Comparison of ENCODE assay signal across 1 cellular context in the genomic region with DNA sequence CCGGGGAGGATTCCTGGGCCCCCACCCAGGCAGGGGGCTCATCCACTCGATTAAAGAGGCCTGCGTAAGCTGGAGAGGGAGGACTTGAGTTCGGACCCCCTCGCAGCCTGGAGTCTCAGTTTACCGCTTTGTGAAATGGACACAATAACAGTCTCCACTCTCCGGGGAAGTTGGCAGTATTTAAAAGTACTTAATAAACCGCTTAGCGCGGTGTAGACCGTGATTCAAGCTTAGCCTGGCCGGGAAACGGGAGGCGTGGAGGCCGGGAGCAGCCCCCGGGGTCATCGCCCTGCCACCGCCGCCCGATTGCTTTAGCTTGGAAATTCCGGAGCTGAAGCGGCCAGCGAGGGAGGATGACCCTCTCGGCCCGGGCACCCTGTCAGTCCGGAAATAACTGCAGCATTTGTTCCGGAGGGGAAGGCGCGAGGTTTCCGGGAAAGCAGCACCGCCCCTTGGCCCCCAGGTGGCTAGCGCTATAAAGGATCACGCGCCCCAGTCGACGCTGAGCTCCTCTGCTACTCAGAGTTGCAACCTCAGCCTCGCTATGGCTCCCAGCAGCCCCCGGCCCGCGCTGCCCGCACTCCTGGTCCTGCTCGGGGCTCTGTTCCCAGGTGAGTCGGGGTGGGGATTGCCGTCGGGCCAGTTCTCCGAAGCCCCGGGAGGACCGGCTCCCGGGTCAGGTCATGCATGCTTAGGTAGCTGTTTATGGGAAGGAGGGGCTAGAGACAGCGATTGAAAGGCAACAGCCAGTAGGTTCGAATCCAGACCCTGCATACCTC.
TF ChIP-seq lines count a peak whose summit lies in the region.

A gene with protein sequence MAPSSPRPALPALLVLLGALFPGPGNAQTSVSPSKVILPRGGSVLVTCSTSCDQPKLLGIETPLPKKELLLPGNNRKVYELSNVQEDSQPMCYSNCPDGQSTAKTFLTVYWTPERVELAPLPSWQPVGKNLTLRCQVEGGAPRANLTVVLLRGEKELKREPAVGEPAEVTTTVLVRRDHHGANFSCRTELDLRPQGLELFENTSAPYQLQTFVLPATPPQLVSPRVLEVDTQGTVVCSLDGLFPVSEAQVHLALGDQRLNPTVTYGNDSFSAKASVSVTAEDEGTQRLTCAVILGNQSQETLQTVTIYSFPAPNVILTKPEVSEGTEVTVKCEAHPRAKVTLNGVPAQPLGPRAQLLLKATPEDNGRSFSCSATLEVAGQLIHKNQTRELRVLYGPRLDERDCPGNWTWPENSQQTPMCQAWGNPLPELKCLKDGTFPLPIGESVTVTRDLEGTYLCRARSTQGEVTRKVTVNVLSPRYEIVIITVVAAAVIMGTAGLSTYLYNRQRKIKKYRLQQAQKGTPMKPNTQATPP (plus strand): TSS at position 505 of the 779 bp plus-strand sequence. CDS start 40 bp downstream, at position 545.

TF ChIP-seq in HepG2, 621 proteins besides CTCF, POLR2A, EP300 and RAD21 (continued from another document and continues in another):
- peak; percentile 99 for TF ChIP-seq TFE3 (CRISPR knock-in tag; IDR thresholded peaks at IDR 0.05)
- TF ChIP-seq MTERF4 (CRISPR knock-in tag; IDR thresholded peaks at IDR 0.05), result peak; percentile 76; the same call in 1 of the 2 replicates
- TF ChIP-seq HES4 (CRISPR knock-in tag; IDR thresholded peaks at IDR 0.05; ENCODE audit: borderline replicate concordance), result no peak
- TF ChIP-seq FOXA1 (IDR thresholded peaks at IDR 0.05), result no peak
- no peak; the same call in 1 of the 2 replicates for TF ChIP-seq FOXA1 (CRISPR knock-in tag; IDR thresholded peaks at IDR 0.05)
- TF ChIP-seq ZNF260 (CRISPR knock-in tag; IDR thresholded peaks at IDR 0.05; ENCODE audit: borderline replicate concordance, low read depth), result no peak
- 0 out of 2 replicates have a peak, but pooled peaks have one; percentile 16 for TF ChIP-seq ZNF362 (CRISPR knock-in tag; IDR thresholded peaks at IDR 0.05; ENCODE audit: borderline replicate concordance)
- TF ChIP-seq AHR (CRISPR knock-in tag; IDR thresholded peaks at IDR 0.05), result peak; percentile 69; the same call in 1 of the 2 replicates
- TF ChIP-seq ZNF652 (CRISPR knock-in tag; IDR thresholded peaks at IDR 0.05; ENCODE audit: borderline replicate concordance, low read depth), result peak; percentile 27; the same call in 1 of the 2 replicates
- TF ChIP-seq ZNF720 (CRISPR knock-in tag; IDR thresholded peaks at IDR 0.05), result 0 out of 2 replicates have a peak, but pooled peaks have one; percentile 48
- TF ChIP-seq, protein P1, sequence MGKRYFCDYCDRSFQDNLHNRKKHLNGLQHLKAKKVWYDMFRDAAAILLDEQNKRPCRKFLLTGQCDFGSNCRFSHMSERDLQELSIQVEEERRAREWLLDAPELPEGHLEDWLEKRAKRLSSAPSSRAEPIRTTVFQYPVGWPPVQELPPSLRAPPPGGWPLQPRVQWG (CRISPR knock-in tag; IDR thresholded peaks at IDR 0.05; ENCODE audit: borderline replicate concordance, low read depth), result no peak
- TF ChIP-seq HMGA1 (CRISPR knock-in tag; conservative IDR thresholded peaks at IDR 0.05), result no peak
- TF ChIP-seq YY1 (IDR thresholded peaks at IDR 0.05; ENCODE audit: insufficient read depth, insufficient replicate concordance, low read depth, low read length), result no peak
- TF ChIP-seq ZFP62 (CRISPR knock-in tag; IDR thresholded peaks at IDR 0.05), result no peak
- TF ChIP-seq ZFP36L2 (CRISPR knock-in tag; IDR thresholded peaks at IDR 0.05), result no peak
- TF ChIP-seq MATR3 (CRISPR knock-in tag; IDR thresholded peaks at IDR 0.05), result no peak
- peak; percentile 90 for TF ChIP-seq ZNF891 (CRISPR knock-in tag; IDR thresholded peaks at IDR 0.05)
- TF ChIP-seq TBX3 (IDR thresholded peaks at IDR 0.05; ENCODE audit: borderline replicate concordance), result peak; percentile 39; the same call in 1 of the 2 replicates
- TF ChIP-seq ZNF790 (CRISPR knock-in tag; IDR thresholded peaks at IDR 0.05; ENCODE audit: borderline replicate concordance), result no peak
- peak; percentile 80 for TF ChIP-seq GATAD1 (CRISPR knock-in tag; IDR thresholded peaks at IDR 0.05)
- TF ChIP-seq ZNF598 (CRISPR knock-in tag; IDR thresholded peaks at IDR 0.05; ENCODE audit: borderline replicate concordance), result peak; percentile 37; the same call in 1 of the 2 replicates
- TF ChIP-seq, protein P2, sequence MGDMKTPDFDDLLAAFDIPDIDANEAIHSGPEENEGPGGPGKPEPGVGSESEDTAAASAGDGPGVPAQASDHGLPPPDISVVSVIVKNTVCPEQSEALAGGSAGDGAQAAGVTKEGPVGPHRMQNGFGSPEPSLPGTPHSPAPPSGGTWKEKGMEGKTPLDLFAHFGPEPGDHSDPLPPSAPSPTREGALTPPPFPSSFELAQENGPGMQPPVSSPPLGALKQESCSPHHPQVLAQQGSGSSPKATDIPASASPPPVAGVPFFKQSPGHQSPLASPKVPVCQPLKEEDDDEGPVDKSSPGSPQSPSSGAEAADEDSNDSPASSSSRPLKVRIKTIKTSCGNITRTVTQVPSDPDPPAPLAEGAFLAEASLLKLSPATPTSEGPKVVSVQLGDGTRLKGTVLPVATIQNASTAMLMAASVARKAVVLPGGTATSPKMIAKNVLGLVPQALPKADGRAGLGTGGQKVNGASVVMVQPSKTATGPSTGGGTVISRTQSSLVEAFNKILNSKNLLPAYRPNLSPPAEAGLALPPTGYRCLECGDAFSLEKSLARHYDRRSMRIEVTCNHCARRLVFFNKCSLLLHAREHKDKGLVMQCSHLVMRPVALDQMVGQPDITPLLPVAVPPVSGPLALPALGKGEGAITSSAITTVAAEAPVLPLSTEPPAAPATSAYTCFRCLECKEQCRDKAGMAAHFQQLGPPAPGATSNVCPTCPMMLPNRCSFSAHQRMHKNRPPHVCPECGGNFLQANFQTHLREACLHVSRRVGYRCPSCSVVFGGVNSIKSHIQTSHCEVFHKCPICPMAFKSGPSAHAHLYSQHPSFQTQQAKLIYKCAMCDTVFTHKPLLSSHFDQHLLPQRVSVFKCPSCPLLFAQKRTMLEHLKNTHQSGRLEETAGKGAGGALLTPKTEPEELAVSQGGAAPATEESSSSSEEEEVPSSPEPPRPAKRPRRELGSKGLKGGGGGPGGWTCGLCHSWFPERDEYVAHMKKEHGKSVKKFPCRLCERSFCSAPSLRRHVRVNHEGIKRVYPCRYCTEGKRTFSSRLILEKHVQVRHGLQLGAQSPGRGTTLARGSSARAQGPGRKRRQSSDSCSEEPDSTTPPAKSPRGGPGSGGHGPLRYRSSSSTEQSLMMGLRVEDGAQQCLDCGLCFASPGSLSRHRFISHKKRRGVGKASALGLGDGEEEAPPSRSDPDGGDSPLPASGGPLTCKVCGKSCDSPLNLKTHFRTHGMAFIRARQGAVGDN (CRISPR knock-in tag; IDR thresholded peaks at IDR 0.05), result peak; percentile 98
- peak; percentile 97 for TF ChIP-seq POLR2AphosphoS5 (IDR thresholded peaks at IDR 0.05; ENCODE audit: low read depth, low read length)
- TF ChIP-seq ZBTB8A (CRISPR knock-in tag; IDR thresholded peaks at IDR 0.05; ENCODE audit: borderline replicate concordance, low read depth), result no peak
- TF ChIP-seq, protein P3, sequence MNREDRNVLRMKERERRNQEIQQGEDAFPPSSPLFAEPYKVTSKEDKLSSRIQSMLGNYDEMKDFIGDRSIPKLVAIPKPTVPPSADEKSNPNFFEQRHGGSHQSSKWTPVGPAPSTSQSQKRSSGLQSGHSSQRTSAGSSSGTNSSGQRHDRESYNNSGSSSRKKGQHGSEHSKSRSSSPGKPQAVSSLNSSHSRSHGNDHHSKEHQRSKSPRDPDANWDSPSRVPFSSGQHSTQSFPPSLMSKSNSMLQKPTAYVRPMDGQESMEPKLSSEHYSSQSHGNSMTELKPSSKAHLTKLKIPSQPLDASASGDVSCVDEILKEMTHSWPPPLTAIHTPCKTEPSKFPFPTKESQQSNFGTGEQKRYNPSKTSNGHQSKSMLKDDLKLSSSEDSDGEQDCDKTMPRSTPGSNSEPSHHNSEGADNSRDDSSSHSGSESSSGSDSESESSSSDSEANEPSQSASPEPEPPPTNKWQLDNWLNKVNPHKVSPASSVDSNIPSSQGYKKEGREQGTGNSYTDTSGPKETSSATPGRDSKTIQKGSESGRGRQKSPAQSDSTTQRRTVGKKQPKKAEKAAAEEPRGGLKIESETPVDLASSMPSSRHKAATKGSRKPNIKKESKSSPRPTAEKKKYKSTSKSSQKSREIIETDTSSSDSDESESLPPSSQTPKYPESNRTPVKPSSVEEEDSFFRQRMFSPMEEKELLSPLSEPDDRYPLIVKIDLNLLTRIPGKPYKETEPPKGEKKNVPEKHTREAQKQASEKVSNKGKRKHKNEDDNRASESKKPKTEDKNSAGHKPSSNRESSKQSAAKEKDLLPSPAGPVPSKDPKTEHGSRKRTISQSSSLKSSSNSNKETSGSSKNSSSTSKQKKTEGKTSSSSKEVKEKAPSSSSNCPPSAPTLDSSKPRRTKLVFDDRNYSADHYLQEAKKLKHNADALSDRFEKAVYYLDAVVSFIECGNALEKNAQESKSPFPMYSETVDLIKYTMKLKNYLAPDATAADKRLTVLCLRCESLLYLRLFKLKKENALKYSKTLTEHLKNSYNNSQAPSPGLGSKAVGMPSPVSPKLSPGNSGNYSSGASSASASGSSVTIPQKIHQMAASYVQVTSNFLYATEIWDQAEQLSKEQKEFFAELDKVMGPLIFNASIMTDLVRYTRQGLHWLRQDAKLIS (CRISPR knock-in tag; IDR thresholded peaks at IDR 0.05), result no peak
- TF ChIP-seq MAFG (CRISPR knock-in tag; IDR thresholded peaks at IDR 0.05), result no peak
- no peak for TF ChIP-seq ZBTB39 (CRISPR knock-in tag; IDR thresholded peaks at IDR 0.05)
- 0 out of 2 replicates have a peak, but pooled peaks have one; percentile 13 for TF ChIP-seq ZNF460 (CRISPR knock-in tag; IDR thresholded peaks at IDR 0.05; ENCODE audit: borderline replicate concordance)
- TF ChIP-seq, protein P4, sequence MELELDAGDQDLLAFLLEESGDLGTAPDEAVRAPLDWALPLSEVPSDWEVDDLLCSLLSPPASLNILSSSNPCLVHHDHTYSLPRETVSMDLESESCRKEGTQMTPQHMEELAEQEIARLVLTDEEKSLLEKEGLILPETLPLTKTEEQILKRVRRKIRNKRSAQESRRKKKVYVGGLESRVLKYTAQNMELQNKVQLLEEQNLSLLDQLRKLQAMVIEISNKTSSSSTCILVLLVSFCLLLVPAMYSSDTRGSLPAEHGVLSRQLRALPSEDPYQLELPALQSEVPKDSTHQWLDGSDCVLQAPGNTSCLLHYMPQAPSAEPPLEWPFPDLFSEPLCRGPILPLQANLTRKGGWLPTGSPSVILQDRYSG (CRISPR knock-in tag; IDR thresholded peaks at IDR 0.05), result peak; percentile 75; the same call in 1 of the 2 replicates
- TF ChIP-seq SSRP1 (CRISPR knock-in tag; IDR thresholded peaks at IDR 0.05), result no peak
- TF ChIP-seq ZNF589 (CRISPR knock-in tag; conservative IDR thresholded peaks at IDR 0.05), result peak; percentile 83; the same call in 1 of the 2 replicates
- TF ChIP-seq FOXP1 (IDR thresholded peaks at IDR 0.05), result no peak
- TF ChIP-seq FOXP1 (CRISPR knock-in tag; IDR thresholded peaks at IDR 0.05), result peak; percentile 34
- TF ChIP-seq ZNF547 (CRISPR knock-in tag; IDR thresholded peaks at IDR 0.05), result 0 out of 2 replicates have a peak, but pooled peaks have one; percentile 54
